Comparison of ENCODE assay signal across 1 cellular context in genomic region chr7:78953090-78953489, GRCh38.
TF ChIP-seq lines count a peak whose summit lies in the region.

No MANE protein-coding gene starts in this region.

TF ChIP-seq in WTC11, 78 proteins besides CTCF, POLR2A, EP300 and RAD21 (continued from another document):
- TF ChIP-seq AR (CRISPR knock-in tag; IDR thresholded peaks at IDR 0.05), result no peak
TF ChIP-seq in WTC11: peak in this region for 0.
